In genomic region chr5:73121109-73121443, GRCh38 we compare ENCODE assay signal across 13 cellular contexts. TPM values are rescaled to one million over a fixed set of nuclear protein-coding genes. Genes with fewer than 3 reads are reported as not detected.
A peak's percentile ranks its signal among the peaks of the same experiment; 100 is the strongest.
DNase-seq lines count a peak whose midpoint lies in the region; ATAC-seq and TF ChIP-seq lines count a peak whose summit lies in the region.
"Had no signal": no experiment of that assay in that cellular context is flagged by ENCODE, and none has a peak within 500 bp of the region (broad histone marks: within the 10 kb centered on the region; RNA-seq: fewer than 3 reads in every experiment).

No MANE protein-coding gene starts in this region.

- TF ChIP-seq CTCF in brain (conservative IDR thresholded peaks at IDR 0.05) (no peak), kidney epithelial cell (IDR thresholded peaks at IDR 0.05; ENCODE audit: insufficient read depth, low read length, poor library complexity, severe bottlenecking) (no peak)

- peak overlapping the region; percentile 56 for H3K4me3 ChIP-seq in kidney epithelial cell (ENCODE audit: low read depth, low read length)
- H3K4me3 ChIP-seq: BLaER1 had no signal

- H3K4me1 Mint-ChIP-seq in activated T-cell treated with anti-CD3 and anti-CD28 coated beads, Interleukin-2, amount 50 U/mL, for 72 hours (ENCODE audit: low read depth), result peaks cover 35% of the 10 kb centered on the region
- peaks cover 13% of the 10 kb centered on the region for H3K4me1 Mint-ChIP-seq in brain
- H3K4me1 Mint-ChIP-seq in T-helper 2 cell treated with Interferon-gamma antibody and Interleukin-4, amounts not matched to agents 5 μg/mL and 100 μg/mL, for 36 hours (ENCODE audit: low read depth), result peaks cover 2% of the 10 kb centered on the region

- no peak for DNase-seq in activated T-cell treated with anti-CD3 and anti-CD28 coated beads, Interleukin-2, amount 50 U/mL, for 72 hours
- DNase-seq in activated T-cell treated with anti-CD3 and anti-CD28 coated beads, Interleukin-2, amount 50 U/mL, for 48 hours, result no peak
- no peak for DNase-seq in kidney epithelial cell (ENCODE audit: low read depth)
- DNase-seq in superior temporal gyrus (ENCODE audit: extremely low spot score), result peak; percentile 25
- no peak for DNase-seq in NOMO-1 treated with dmso at 0.1 percent for 144 hours (lab: John Stamatoyannopoulos, UW; ENCODE audit: unreplicated experiment)
- no peak for DNase-seq in iPS-NIHi11 (ENCODE audit: low spot score)
- DNase-seq in T-helper 2 cell treated with Interferon-gamma antibody and Interleukin-4, amounts not matched to agents 5 μg/mL and 100 μg/mL, for 36 hours (ENCODE audit: low spot score), result no peak
- DNase-seq: activated naive CD4-positive, alpha-beta T cell treated with anti-CD3 and anti-CD28 coated beads, Interleukin-2, amount 50 U/mL, for 16 hours had no signal

- ATAC-seq in activated T-cell treated with anti-CD3 and anti-CD28 coated beads, Interleukin-2, amount 50 U/mL, for 72 hours (replicated peaks in 1 of 2), result no peak

- no peaks in the 10 kb centered on the region for H3K36me3 Mint-ChIP-seq in activated T-cell treated with anti-CD3 and anti-CD28 coated beads, Interleukin-2, amount 50 U/mL, for 72 hours (ENCODE audit: insufficient read depth in 2 of 2)
- no peaks in the 10 kb centered on the region for H3K36me3 Mint-ChIP-seq in brain
- H3K36me3 Mint-ChIP-seq in T-helper 2 cell treated with Interferon-gamma antibody and Interleukin-4, amounts not matched to agents 5 μg/mL and 100 μg/mL, for 36 hours (ENCODE audit: low read depth), result no peaks in the 10 kb centered on the region

- no peaks in the 10 kb centered on the region for H3K9me3 Mint-ChIP-seq in activated T-cell treated with anti-CD3 and anti-CD28 coated beads, Interleukin-2, amount 50 U/mL, for 72 hours
- peaks cover 0 to 15% (median 3%) of the 10 kb centered on the region in 5 experiments for H3K9me3 Mint-ChIP-seq in brain
- H3K9me3 Mint-ChIP-seq in T-helper 2 cell treated with Interferon-gamma antibody and Interleukin-4, amounts not matched to agents 5 μg/mL and 100 μg/mL, for 36 hours, result no peaks in the 10 kb centered on the region

- H3K36me3 ChIP-seq in kidney epithelial cell (ENCODE audit: control insufficient read depth, insufficient read depth, low read length), result no peaks in the 10 kb centered on the region
- H3K36me3 ChIP-seq: BLaER1, neutrophil had no signal

- H3K27me3 ChIP-seq in kidney epithelial cell (ENCODE audit: control insufficient read depth, insufficient read depth, low read length), result no peaks in the 10 kb centered on the region
- H3K27me3 ChIP-seq: BLaER1 had no signal

- H3K4me3 Mint-ChIP-seq in activated T-cell treated with anti-CD3 and anti-CD28 coated beads, Interleukin-2, amount 50 U/mL, for 72 hours, result peak overlapping the region; percentile 26 to 51
- peak overlapping the region; percentile 70 to 80 (median 77) for H3K4me3 Mint-ChIP-seq in brain
- no peak overlapping the region for H3K4me3 Mint-ChIP-seq in T-helper 2 cell treated with Interferon-gamma antibody and Interleukin-4, amounts not matched to agents 5 μg/mL and 100 μg/mL, for 36 hours

- H3K27ac Mint-ChIP-seq in activated T-cell treated with anti-CD3 and anti-CD28 coated beads, Interleukin-2, amount 50 U/mL, for 72 hours, result no peak overlapping the region
- no peak overlapping the region for H3K27ac Mint-ChIP-seq in brain
- no peak overlapping the region for H3K27ac Mint-ChIP-seq in T-helper 2 cell treated with Interferon-gamma antibody and Interleukin-4, amounts not matched to agents 5 μg/mL and 100 μg/mL, for 36 hours

- peaks cover 79% of the 10 kb centered on the region for H3K27me3 Mint-ChIP-seq in activated T-cell treated with anti-CD3 and anti-CD28 coated beads, Interleukin-2, amount 50 U/mL, for 72 hours (ENCODE audit: low read depth)
- peaks cover 89% of the 10 kb centered on the region for H3K27me3 Mint-ChIP-seq in brain
- peaks cover 71% of the 10 kb centered on the region for H3K27me3 Mint-ChIP-seq in T-helper 2 cell treated with Interferon-gamma antibody and Interleukin-4, amounts not matched to agents 5 μg/mL and 100 μg/mL, for 36 hours (ENCODE audit: low read depth)

RNA-seq across cellular contexts. Expression of gene TMEM171, which starts 0.7 kb away (rescaled TPM):
- total RNA-seq in activated T-cell treated with anti-CD3 and anti-CD28 coated beads, Interleukin-2, amount 50 U/mL, for 72 hours, result not detected
- 2.1 TPM for polyA plus RNA-seq in brain (ENCODE audit: insufficient read depth, low read depth, low replicate concordance)
- total RNA-seq in kidney epithelial cell, result 2.9 and 3.0 TPM in 2 replicates
- total RNA-seq: HT1080, urinary bladder had no signal

RNA-seq across cellular contexts. Expression of gene TMEM174, which starts 51.9 kb away (rescaled TPM):
- total RNA-seq in activated T-cell treated with anti-CD3 and anti-CD28 coated beads, Interleukin-2, amount 50 U/mL, for 72 hours, result not detected
- polyA plus RNA-seq in brain (ENCODE audit: insufficient read depth, low read depth, low replicate concordance), result not detected
- not detected in 2 replicates for total RNA-seq in kidney epithelial cell
- total RNA-seq: HT1080, urinary bladder had no signal
- polyA plus RNA-seq: urinary bladder had no signal
